ENCODE assay signal across 32 cellular contexts in the genomic region with DNA sequence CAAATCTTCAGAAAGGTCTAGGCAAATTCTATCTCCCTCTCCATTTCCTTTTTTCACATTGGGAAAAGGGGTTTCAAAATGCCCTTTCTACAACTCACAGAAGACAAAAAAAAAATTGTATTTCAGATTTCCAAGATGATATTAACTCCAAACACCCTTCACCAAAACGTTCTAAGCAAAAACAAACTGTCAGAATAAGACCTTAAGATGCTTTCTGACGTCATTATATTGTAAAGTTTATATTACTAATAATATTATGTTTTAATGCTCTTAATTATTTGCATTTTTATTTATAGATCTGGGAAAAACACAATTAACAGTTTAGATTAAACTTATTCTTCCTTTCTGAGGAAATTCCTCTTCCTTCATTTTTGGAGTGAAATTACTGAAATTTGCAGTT.
"Had no signal": no experiment of that assay in that cellular context is flagged by ENCODE, and none has a peak within 500 bp of the region (broad histone marks: within the 10 kb centered on the region; RNA-seq: fewer than 3 reads in every experiment).

No MANE protein-coding gene starts in this region.

- H3K27ac ChIP-seq: adrenal gland, ascending aorta, body of pancreas, brain microvascular endothelial cell, breast epithelium, cardiac muscle cell had no signal

- H3K9me3 ChIP-seq: adrenal gland, ascending aorta, body of pancreas, breast epithelium had no signal

- H3K4me1 ChIP-seq: adrenal gland, ascending aorta, body of pancreas, breast epithelium had no signal

- DNase-seq: activated effector memory CD4-positive, alpha-beta T cell treated with anti-CD3 and anti-CD28 coated beads, Interleukin-2, amount 50 U/mL, for 16 hours; activated effector memory CD4-positive, alpha-beta T cell treated with Interleukin-2 at 50 U/mL for 16 hours; activated gamma-delta T cell; activated gamma-delta T cell treated with Interleukin-2 at 50 U/mL for 16 hours; activated naive CD4-positive, alpha-beta T cell; activated naive CD4-positive, alpha-beta T cell treated with anti-CD3 and anti-CD28 coated beads for 36 hours; activated naive CD4-positive, alpha-beta T cell treated with anti-CD3 and anti-CD28 coated beads, Interleukin-2, amount 10 ng/mL, durations not matched to agents 7 days and 5 days; activated naive CD4-positive, alpha-beta T cell treated with anti-CD3 and anti-CD28 coated beads, Interleukin-2, amount 50 U/mL, for 16 hours; activated naive CD4-positive, alpha-beta T cell treated with Interleukin-2 at 50 U/mL for 16 hours; activated naive CD8-positive, alpha-beta T cell treated with anti-CD3 and anti-CD28 coated beads for 36 hours; activated naive CD8-positive, alpha-beta T cell treated with anti-CD3 and anti-CD28 coated beads, Interleukin-2, amount 10 ng/mL, durations not matched to agents 7 days and 5 days; activated naive CD8-positive, alpha-beta T cell treated with anti-CD3 and anti-CD28 coated beads, Interleukin-2, amount 50 U/mL, for 24 hours; activated T-cell treated with anti-CD3 and anti-CD28 coated beads, Interleukin-2, amount 50 U/mL, for 24 hours; activated T-cell treated with anti-CD3 and anti-CD28 coated beads, Interleukin-2, amount 50 U/mL, for 4 hours; activated T-cell treated with anti-CD3 and anti-CD28 coated beads, Interleukin-2, amount 50 U/mL, for 48 hours; activated T-cell treated with anti-CD3 and anti-CD28 coated beads, Interleukin-2, amount 50 U/mL, for 72 hours; adrenal gland; amniotic stem cell; amygdala; anterior cingulate cortex; body of pancreas; brain microvascular endothelial cell; caudate nucleus; central memory CD4-positive, alpha-beta T cell; cerebellar nuclear complex had no signal

- FAIRE-seq: astrocyte, bronchial epithelial cell had no signal

- H3K36me3 ChIP-seq: adrenal gland, ascending aorta, brain microvascular endothelial cell, breast epithelium, cardiac muscle cell had no signal

- H3K4me3 ChIP-seq: adrenal gland, ascending aorta, body of pancreas, breast epithelium, cardiac muscle cell had no signal

- ATAC-seq: activated naive CD4-positive, alpha-beta T cell treated with anti-CD3 and anti-CD28 coated beads, Interleukin-2, amount 50 U/mL, for 72 hours; activated naive CD8-positive, alpha-beta T cell treated with anti-CD3 and anti-CD28 coated beads, Interleukin-2, amount 50 U/mL, for 24 hours; activated T-cell treated with anti-CD3 and anti-CD28 coated beads, Interleukin-2, amount 50 U/mL, for 4 hours; activated T-cell treated with anti-CD3 and anti-CD28 coated beads, Interleukin-2, amount 50 U/mL, for 72 hours; activated T-helper 17 cell treated with anti-CD3 and anti-CD28 coated beads, Interleukin-2, amount 50 U/mL, for 72 hours; body of pancreas had no signal

- H3K27me3 ChIP-seq: adrenal gland, ascending aorta, body of pancreas, brain microvascular endothelial cell, breast epithelium, cardiac muscle cell had no signal
